1 cellular context compared by ENCODE assay signal in the genomic region with DNA sequence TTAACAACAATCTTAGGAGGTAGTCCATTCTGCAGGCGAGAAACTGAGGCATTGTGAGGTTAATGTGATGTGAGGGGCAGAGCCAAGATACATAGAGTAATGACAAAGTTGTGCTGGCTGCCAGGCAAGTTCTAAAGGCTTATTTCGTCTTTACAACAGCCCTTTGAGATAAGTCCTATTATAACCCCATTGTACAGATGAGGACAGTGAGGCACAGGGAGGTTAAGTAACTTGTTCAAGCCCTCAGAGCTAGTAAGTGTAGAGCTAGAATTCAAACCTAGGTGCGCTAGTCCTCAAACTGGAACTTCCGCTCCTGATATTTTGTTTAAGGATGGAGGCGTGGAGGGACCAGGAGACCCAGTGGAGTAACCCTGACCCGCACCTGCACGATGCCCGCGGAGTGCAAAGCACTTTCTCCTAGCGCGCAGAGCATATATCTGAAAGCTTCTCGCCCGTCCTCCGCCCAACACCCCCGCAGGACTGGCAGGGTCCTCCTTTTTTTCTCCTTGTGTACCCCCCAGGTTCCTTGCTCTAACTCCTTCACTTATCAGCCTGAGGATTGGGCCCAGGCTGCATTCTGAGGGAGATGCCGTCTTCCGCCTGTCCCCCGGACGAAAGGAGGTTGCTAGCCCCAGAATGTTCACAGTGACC.
A peak's percentile ranks its signal among the peaks of the same experiment; 100 is the strongest.
TF ChIP-seq lines count a peak whose summit lies in the region.

No MANE protein-coding gene starts in this region.

TF ChIP-seq in K562, 482 proteins besides CTCF, POLR2A, EP300 and RAD21:
- TF ChIP-seq, protein P1, sequence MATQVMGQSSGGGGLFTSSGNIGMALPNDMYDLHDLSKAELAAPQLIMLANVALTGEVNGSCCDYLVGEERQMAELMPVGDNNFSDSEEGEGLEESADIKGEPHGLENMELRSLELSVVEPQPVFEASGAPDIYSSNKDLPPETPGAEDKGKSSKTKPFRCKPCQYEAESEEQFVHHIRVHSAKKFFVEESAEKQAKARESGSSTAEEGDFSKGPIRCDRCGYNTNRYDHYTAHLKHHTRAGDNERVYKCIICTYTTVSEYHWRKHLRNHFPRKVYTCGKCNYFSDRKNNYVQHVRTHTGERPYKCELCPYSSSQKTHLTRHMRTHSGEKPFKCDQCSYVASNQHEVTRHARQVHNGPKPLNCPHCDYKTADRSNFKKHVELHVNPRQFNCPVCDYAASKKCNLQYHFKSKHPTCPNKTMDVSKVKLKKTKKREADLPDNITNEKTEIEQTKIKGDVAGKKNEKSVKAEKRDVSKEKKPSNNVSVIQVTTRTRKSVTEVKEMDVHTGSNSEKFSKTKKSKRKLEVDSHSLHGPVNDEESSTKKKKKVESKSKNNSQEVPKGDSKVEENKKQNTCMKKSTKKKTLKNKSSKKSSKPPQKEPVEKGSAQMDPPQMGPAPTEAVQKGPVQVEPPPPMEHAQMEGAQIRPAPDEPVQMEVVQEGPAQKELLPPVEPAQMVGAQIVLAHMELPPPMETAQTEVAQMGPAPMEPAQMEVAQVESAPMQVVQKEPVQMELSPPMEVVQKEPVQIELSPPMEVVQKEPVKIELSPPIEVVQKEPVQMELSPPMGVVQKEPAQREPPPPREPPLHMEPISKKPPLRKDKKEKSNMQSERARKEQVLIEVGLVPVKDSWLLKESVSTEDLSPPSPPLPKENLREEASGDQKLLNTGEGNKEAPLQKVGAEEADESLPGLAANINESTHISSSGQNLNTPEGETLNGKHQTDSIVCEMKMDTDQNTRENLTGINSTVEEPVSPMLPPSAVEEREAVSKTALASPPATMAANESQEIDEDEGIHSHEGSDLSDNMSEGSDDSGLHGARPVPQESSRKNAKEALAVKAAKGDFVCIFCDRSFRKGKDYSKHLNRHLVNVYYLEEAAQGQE (CRISPR knock-in tag; IDR thresholded peaks at IDR 0.05; ENCODE audit: low read depth) = no peak
- peak; percentile 39 for TF ChIP-seq RBM25 (IDR thresholded peaks at IDR 0.05; ENCODE audit: low read depth, low read length, severe bottlenecking)
TF ChIP-seq in K562: peak in this region for 1.
